Comparison of ENCODE assay signal across 9 cellular contexts in the genomic region with DNA sequence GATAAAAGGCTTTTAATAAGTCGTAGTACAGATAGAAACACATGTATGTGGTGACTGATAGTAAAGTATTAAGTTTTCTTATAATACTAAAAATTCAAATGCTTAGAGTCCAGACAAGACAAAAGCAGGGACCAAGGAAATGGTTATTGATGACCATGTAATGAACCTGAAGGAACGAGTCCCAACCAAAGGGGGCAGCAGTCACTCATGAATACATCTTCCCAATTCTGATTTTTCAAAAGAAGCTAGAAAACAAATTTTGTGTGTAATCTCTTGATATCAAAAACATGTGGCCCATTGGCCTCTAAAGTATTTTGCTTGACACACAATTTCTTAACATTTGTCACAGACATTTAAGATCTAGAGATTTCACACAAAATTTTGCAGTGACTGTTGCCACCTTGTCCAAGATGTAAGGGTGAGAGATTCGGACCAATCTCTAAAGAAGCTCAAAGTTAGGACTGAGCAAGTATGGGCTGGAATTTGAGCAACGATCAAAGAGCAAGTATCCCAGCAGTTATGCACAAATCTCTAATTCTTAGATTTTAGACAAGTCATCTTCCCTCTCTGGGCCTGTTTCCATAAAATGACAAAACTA.
A peak's percentile ranks its signal among the peaks of the same experiment; 100 is the strongest.
DNase-seq lines count a peak whose midpoint lies in the region; ATAC-seq and TF ChIP-seq lines count a peak whose summit lies in the region.
"Had no signal": no experiment of that assay in that cellular context is flagged by ENCODE, and none has a peak within 500 bp of the region (broad histone marks: within the 10 kb centered on the region; RNA-seq: fewer than 3 reads in every experiment).

No MANE protein-coding gene starts in this region.

- CTCF ChIA-PET in RWPE1 (lab: Yijun Ruan, JAX): interaction anchor here (0.5 to 2.6 kb wide), 26 partner anchors 9 to 1859 kb away, joined by 3 to 36 read pairs (median 4); no protein-coding TSS in a partner anchor

- H3K4me3 ChIP-seq in AG09309 (ENCODE audit: control insufficient read depth, low read depth, low read length) (no peak overlapping the region), GM12864 (ENCODE audit: low read depth, low read length) (no peak overlapping the region)

- no peaks in the 10 kb centered on the region for H3K36me3 Mint-ChIP-seq in naive thymus-derived CD8-positive, alpha-beta T cell

- H3K27ac Mint-ChIP-seq in naive thymus-derived CD8-positive, alpha-beta T cell: no peak overlapping the region
- H3K27ac Mint-ChIP-seq: stimulated activated naive CD8-positive, alpha-beta T cell treated with anti-CD3 and anti-CD28 coated beads, Interleukin-15, Interleukin-2, amounts not matched to agents 100 ng/mL and 50 ng/mL, for 24 hours had no signal

- POLR2A ChIA-PET in RWPE1 (lab: Yijun Ruan, JAX; ENCODE audit: low non-redundant PET): no interaction called here
- POLR2A ChIA-PET in naive thymus-derived CD8-positive, alpha-beta T cell (lab: Charles Lee): no interaction called here

- no peaks in the 10 kb centered on the region for H3K27me3 Mint-ChIP-seq in naive thymus-derived CD8-positive, alpha-beta T cell
- H3K27me3 Mint-ChIP-seq: stimulated activated naive CD8-positive, alpha-beta T cell treated with anti-CD3 and anti-CD28 coated beads, Interleukin-15, Interleukin-2, amounts not matched to agents 100 ng/mL and 50 ng/mL, for 24 hours had no signal

- no peak overlapping the region for H3K27ac ChIP-seq in RWPE1

- TF ChIP-seq CTCF in AG09309 (IDR thresholded peaks at IDR 0.05; ENCODE audit: control insufficient read depth, insufficient read depth, low read depth, low read length, missing control alignments) (peak; percentile 70), GM12864 (IDR thresholded peaks at IDR 0.05; ENCODE audit: low read depth, low read length, missing control alignments) (peak; percentile 64), RWPE1 (conservative IDR thresholded peaks at IDR 0.05; ENCODE audit: low read depth) (peak; percentile 80)

- ATAC-seq in HG03439 (IDR thresholded peaks at IDR 0.05; ENCODE audit: unreplicated experiment) (peak; percentile 78), HG03521 (IDR thresholded peaks at IDR 0.05; ENCODE audit: unreplicated experiment) (no peak)
- ATAC-seq in naive thymus-derived CD8-positive, alpha-beta T cell: no peak

- DNase-seq in AG09309 (ENCODE audit: low read depth) (no peak), GM12864 (ENCODE audit: low read depth) (no peak), RWPE1 (ENCODE audit: low spot score) (peak; percentile 57), dermis blood vessel endothelial cell (peak; percentile 65), hippocampal formation (lab: John Stamatoyannopoulos, UW) (no peak)
- peak in 7 of 10 donors; percentile 4 to 43 (median 21) for DNase-seq in naive thymus-derived CD8-positive, alpha-beta T cell

- H3K4me3 Mint-ChIP-seq in naive thymus-derived CD8-positive, alpha-beta T cell: no peak overlapping the region
- H3K4me3 Mint-ChIP-seq: stimulated activated naive CD8-positive, alpha-beta T cell treated with anti-CD3 and anti-CD28 coated beads, Interleukin-15, Interleukin-2, amounts not matched to agents 100 ng/mL and 50 ng/mL, for 24 hours had no signal

- H3K9me3 Mint-ChIP-seq in naive thymus-derived CD8-positive, alpha-beta T cell: no peaks in the 10 kb centered on the region
- H3K9me3 Mint-ChIP-seq: stimulated activated naive CD8-positive, alpha-beta T cell treated with anti-CD3 and anti-CD28 coated beads, Interleukin-15, Interleukin-2, amounts not matched to agents 100 ng/mL and 50 ng/mL, for 24 hours had no signal

- H3K4me1 Mint-ChIP-seq in naive thymus-derived CD8-positive, alpha-beta T cell: peaks cover 8 to 15% (median 10%) of the 10 kb centered on the region in 4 donors

Comparison
In these comparisons a context has a peak if more than half of its experiments do, and no peak if none do; other contexts are left out.
1. DNase-seq: peak in RWPE1 (single experiment), dermis blood vessel endothelial cell (single experiment) and naive thymus-derived CD8-positive, alpha-beta T cell (7 of 10); none in AG09309 (single experiment), GM12864 (single experiment) and hippocampal formation (0 of 2).
2. Peak in every context shown above with its lines, with median percentiles within 50 percentile points of each other: CTCF ChIP-seq.